ENCODE assay signal across 31 cellular contexts in the genomic region with DNA sequence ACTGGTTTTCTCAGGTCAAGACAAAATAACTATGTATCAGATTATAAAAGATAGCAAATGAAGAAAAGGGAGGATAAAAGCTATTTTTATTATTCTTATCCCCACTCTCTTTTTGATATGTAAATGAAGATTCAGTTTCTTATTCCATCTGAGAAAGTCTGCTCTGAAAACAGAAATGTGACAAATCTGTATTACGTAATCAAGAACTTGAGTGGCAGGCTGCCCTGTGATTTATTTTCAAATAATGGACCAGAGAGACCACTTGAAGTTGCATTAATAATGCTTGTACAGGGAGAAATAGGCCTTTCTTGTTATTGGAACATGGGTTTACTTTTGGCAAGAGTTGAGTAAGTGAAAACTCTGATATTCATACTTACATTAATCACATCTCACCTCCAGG.
"Had no signal": no experiment of that assay in that cellular context is flagged by ENCODE, and none has a peak within 500 bp of the region (broad histone marks: within the 10 kb centered on the region; RNA-seq: fewer than 3 reads in every experiment).

No MANE protein-coding gene starts in this region.

- FAIRE-seq: colon had no signal

- ATAC-seq: activated CD4-positive, alpha-beta T cell treated with anti-CD3 and anti-CD28 coated beads for 36 hours; activated CD8-positive, alpha-beta memory T cell treated with anti-CD3 and anti-CD28 coated beads, Interleukin-2, amount 10 ng/mL, durations not matched to agents 7 days and 5 days; activated CD8-positive, alpha-beta T cell treated with anti-CD3 and anti-CD28 coated beads, Interleukin-2, amount 10 ng/mL, durations not matched to agents 7 days and 5 days; activated naive CD8-positive, alpha-beta T cell treated with anti-CD3 and anti-CD28 coated beads, Interleukin-2, amount 50 U/mL, for 24 hours; body of pancreas; effector memory CD8-positive, alpha-beta T cell; gastroesophageal sphincter; heart right ventricle; T-helper 17 cell had no signal

- H3K4me1 ChIP-seq: esophagus muscularis mucosa, gastroesophageal sphincter, heart right ventricle had no signal

- H3K36me3 ChIP-seq: adrenal gland, esophagus muscularis mucosa, gastroesophageal sphincter, heart right ventricle had no signal

- H3K9me3 ChIP-seq: adrenal gland, body of pancreas, esophagus muscularis mucosa had no signal

- H3K27ac ChIP-seq: adrenal gland, body of pancreas, esophagus muscularis mucosa, gastroesophageal sphincter, heart right ventricle had no signal

- H3K27me3 ChIP-seq: adrenal gland, body of pancreas, esophagus muscularis mucosa had no signal

- DNase-seq: activated CD4-positive, alpha-beta memory T cell treated with anti-CD3 and anti-CD28 coated beads for 36 hours; activated CD4-positive, alpha-beta T cell treated with anti-CD3 and anti-CD28 coated beads for 36 hours; activated CD4-positive, alpha-beta T cell treated with anti-CD3 and anti-CD28 coated beads, Interleukin-2, amount 10 ng/mL, durations not matched to agents 24 days and 14 days; activated CD4-positive, CD25-positive, alpha-beta regulatory T cell; activated CD4-positive, CD25-positive, alpha-beta regulatory T cell treated with anti-CD3 and anti-CD28 coated beads, Interleukin-2, amount 50 U/mL, for 72 hours; activated CD8-positive, alpha-beta memory T cell treated with anti-CD3 and anti-CD28 coated beads, Interleukin-2, amount 10 ng/mL, durations not matched to agents 7 days and 5 days; activated CD8-positive, alpha-beta memory T cell treated with anti-CD3 and anti-CD28 coated beads, Interleukin-2, amount 50 U/mL, for 4 hours; activated CD8-positive, alpha-beta T cell treated with anti-CD3 and anti-CD28 coated beads, Interleukin-2, amount 10 ng/mL, durations not matched to agents 7 days and 5 days; activated effector memory CD4-positive, alpha-beta T cell treated with anti-CD3 and anti-CD28 coated beads, Interleukin-2, amount 50 U/mL, for 16 hours; activated naive CD4-positive, alpha-beta T cell treated with anti-CD3 and anti-CD28 coated beads for 36 hours; activated naive CD8-positive, alpha-beta T cell treated with anti-CD3 and anti-CD28 coated beads for 36 hours; activated naive CD8-positive, alpha-beta T cell treated with anti-CD3 and anti-CD28 coated beads, Interleukin-2, amount 50 U/mL, for 24 hours; activated T-cell treated with anti-CD3 and anti-CD28 coated beads, Interleukin-2, amount 50 U/mL, for 1 hour; activated T-cell treated with anti-CD3 and anti-CD28 coated beads, Interleukin-2, amount 50 U/mL, for 48 hours; adrenal gland; amygdala; aorta; body of pancreas; caudate nucleus; cortex of kidney; dermis blood vessel endothelial cell; effector CD4-positive, alpha-beta T cell; effector memory CD8-positive, alpha-beta T cell; erythroblast; foreskin melanocyte; heart right ventricle; T-helper 17 cell; T1000 had no signal

- H3K4me3 ChIP-seq: body of pancreas, esophagus muscularis mucosa, gastroesophageal sphincter, heart right ventricle had no signal
